9 cellular contexts compared by ENCODE assay signal in the genomic region with DNA sequence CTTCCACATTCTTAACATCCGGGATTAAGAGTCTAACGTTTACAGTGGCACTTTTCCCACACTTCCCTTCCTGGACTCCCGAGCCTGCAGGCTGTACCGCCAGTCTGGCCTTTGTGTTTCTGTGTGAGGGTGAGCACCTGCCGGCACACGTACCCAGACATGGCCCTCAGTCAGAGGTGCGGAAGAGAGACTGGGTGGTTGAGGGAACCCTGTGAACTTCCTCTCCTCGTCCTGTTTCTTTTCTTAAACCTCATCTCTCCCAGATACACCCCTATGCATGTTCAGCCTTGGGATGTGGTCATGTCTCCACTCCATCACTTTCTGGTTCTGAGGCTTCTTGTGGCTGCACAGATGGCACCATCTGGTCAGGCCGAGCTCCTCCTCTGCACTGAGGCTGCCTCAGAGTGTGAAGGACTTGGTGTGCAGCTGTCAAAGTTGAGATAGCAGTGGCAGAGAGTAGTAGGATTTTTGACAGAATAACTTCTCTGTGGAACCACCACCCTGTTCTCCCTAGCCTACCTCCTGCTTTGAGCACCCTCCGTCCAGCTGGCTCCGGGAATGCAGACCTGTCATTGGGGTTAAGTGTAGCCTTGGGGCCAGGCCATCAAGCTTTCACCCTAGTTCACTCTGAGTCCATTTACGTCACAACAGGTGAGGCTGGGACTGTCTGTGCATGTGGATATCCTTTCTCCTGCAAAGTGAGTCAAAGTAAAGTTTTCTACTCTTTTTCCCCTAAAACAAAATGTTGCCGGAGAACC. TPM values are rescaled to one million over a fixed set of nuclear protein-coding genes. Genes with fewer than 3 reads are reported as not detected.
DNase-seq lines count a peak whose midpoint lies in the region; ATAC-seq and TF ChIP-seq lines count a peak whose summit lies in the region.
"Had no signal": no experiment of that assay in that cellular context is flagged by ENCODE, and none has a peak within 500 bp of the region (broad histone marks: within the 10 kb centered on the region; RNA-seq: fewer than 3 reads in every experiment).

No MANE protein-coding gene starts in this region.

- DNase-seq in breast epithelium (ENCODE audit: low spot score in 2 of 2) (no peak), mammary epithelial cell (no peak), astrocyte of the hippocampus (ENCODE audit: low read depth, low spot score) (peak; percentile 28), upper lobe of left lung (no peak), epidermal melanocyte (ENCODE audit: insufficient read length, low spot score) (no peak), EL (no peak), HUDEP-2 (lab: John Stamatoyannopoulos, UW; ENCODE audit: unreplicated experiment in 76 of 76) (no peak)

- no peaks in the 10 kb centered on the region for H3K9me3 ChIP-seq in breast epithelium
- H3K9me3 ChIP-seq in mammary epithelial cell (replicated peaks; ENCODE audit: insufficient read depth, low read length), result no peaks in the 10 kb centered on the region
- H3K9me3 ChIP-seq in upper lobe of left lung, result no peaks in the 10 kb centered on the region

- TF ChIP-seq CTCF in breast epithelium (IDR thresholded peaks at IDR 0.05) (no peak), mammary epithelial cell (conservative IDR thresholded peaks at IDR 0.05 in 1 of 2, IDR thresholded peaks at IDR 0.05 in 1 of 2; ENCODE audit: extremely low read depth in 1 of 2, insufficient read depth in 1 of 2, low read depth in 1 of 2, low read length in 2 of 2) (no peak), upper lobe of left lung (IDR thresholded peaks at IDR 0.05) (no peak)

- no TSS peak for BruUV-seq in mammary epithelial cell (replicated peaks; lab: Mats Ljungman, UMichigan)

- TF ChIP-seq EP300 in upper lobe of left lung (IDR thresholded peaks at IDR 0.05), result no peak

- intact Hi-C loops in breast epithelium (cut with DNase I; ENCODE audit: low total_unique reads), result loop anchor here (5.0 kb wide), 1 partner anchor 834 kb away; no protein-coding TSS in a partner anchor
- intact Hi-C loops in mammary epithelial cell (cut with micrococcal nuclease), result no loop called here

- H3K4me2 ChIP-seq in mammary epithelial cell (ENCODE audit: insufficient read depth, low read depth, low read length), result no peak overlapping the region

- CTCF ChIA-PET in mammary epithelial cell (lab: Charles Lee; ENCODE audit: low non-redundant PET), result no interaction called here

- TF ChIP-seq POLR2A in breast epithelium (IDR thresholded peaks at IDR 0.05) (no peak), upper lobe of left lung (IDR thresholded peaks at IDR 0.05) (no peak)

- H3K4me3 ChIP-seq in breast epithelium (no peak overlapping the region), mammary epithelial cell (replicated peaks in 1 of 3; ENCODE audit: insufficient read depth in 1 of 3, low read depth in 2 of 3, low read length in 3 of 3) (no peak overlapping the region), upper lobe of left lung (no peak overlapping the region)

- H3K9ac ChIP-seq in mammary epithelial cell (ENCODE audit: insufficient read depth, low read length), result no peak overlapping the region

- dilution Hi-C loops in mammary epithelial cell (cut with HindIII; ENCODE audit: low sequenced_read_pairs), result loop anchor here (5.0 to 25.0 kb wide), 3 partner anchors 36 to 519 kb away; partner anchors contain the start of gene ANGEL2

- no peaks in the 10 kb centered on the region for H3K4me1 ChIP-seq in breast epithelium
- no peaks in the 10 kb centered on the region for H3K4me1 ChIP-seq in mammary epithelial cell (ENCODE audit: insufficient read depth, low read length)
- H3K4me1 ChIP-seq in upper lobe of left lung, result peaks cover 15 to 22% (median 17%) of the 10 kb centered on the region in 4 donors

- H2AFZ ChIP-seq in mammary epithelial cell (ENCODE audit: low read depth, low read length), result no peak overlapping the region

- no peaks in the 10 kb centered on the region for H3K36me3 ChIP-seq in breast epithelium
- no peaks in the 10 kb centered on the region for H3K36me3 ChIP-seq in mammary epithelial cell (ENCODE audit: insufficient read depth, low read length)
- H3K36me3 ChIP-seq in upper lobe of left lung, result no peaks in the 10 kb centered on the region

- H3K79me2 ChIP-seq in mammary epithelial cell (ENCODE audit: insufficient read depth, low read length), result no peaks in the 10 kb centered on the region

- ATAC-seq in HG03139 (IDR thresholded peaks at IDR 0.05; ENCODE audit: unreplicated experiment) (peak; percentile 55), upper lobe of left lung (ENCODE audit: low FRiP score in 2 of 2) (peak in 1 of 2 donors; percentile 3)

- no peaks in the 10 kb centered on the region for H4K20me1 ChIP-seq in mammary epithelial cell (ENCODE audit: insufficient read depth, low read length)

- in situ Hi-C loops in mammary epithelial cell (cut with MboI; ENCODE audit: low sequenced_read_pairs in 2 of 2), result loop anchor here (25.0 kb wide), 4 partner anchors 169 to 519 kb away; no protein-coding TSS in a partner anchor

- H3K27me3 ChIP-seq in breast epithelium (no peaks in the 10 kb centered on the region), mammary epithelial cell (ENCODE audit: insufficient read depth, low read length) (no peaks in the 10 kb centered on the region), upper lobe of left lung (no peaks in the 10 kb centered on the region)

- H3K27ac ChIP-seq in breast epithelium (peak overlapping the region; percentile 50 to 56), mammary epithelial cell (ENCODE audit: insufficient read depth, low read depth, low read length) (no peak overlapping the region), upper lobe of left lung (peak overlapping the region in 3 of 4 donors; percentile 37 to 70 (median 63))

- 55% methylated on average over 11 of the region's 13 CpGs for WGBS in mammary epithelial cell (ENCODE audit: low coverage, missing lambda C conversion rate)
- WGBS in upper lobe of left lung, 2 donors, result 52 to 54% methylated on average over 13 of the region's 13 CpGs

RNA-seq across cellular contexts. Expression of gene VASH2, which starts 31.4 kb away (rescaled TPM):
- total RNA-seq in breast epithelium (1 to 10 TPM; 2.3 to 4.0 (median 2.9) TPM), mammary epithelial cell (under 1 TPM in 1 of 2 donors, not detected in 1; 0.68 TPM), upper lobe of left lung (1 to 10 TPM in 4 of 6 donors, under 1 TPM in 2; 0.30 to 3.1 (median 1.4) TPM)
- polyA plus RNA-seq in mammary epithelial cell, result 0.17 TPM
- polyA minus RNA-seq in mammary epithelial cell, result not detected
- total RNA-seq: B cell had no signal

RNA-seq across cellular contexts. Expression of gene ANGEL2, which starts 33.9 kb away (rescaled TPM):
- total RNA-seq in breast epithelium, result 10 to 100 TPM; 60.5 to 84.0 (median 72.4) TPM
- 10 to 100 TPM; 28.5 to 38.3 TPM for total RNA-seq in mammary epithelial cell
- 13.0 TPM for polyA plus RNA-seq in mammary epithelial cell
- 22.2 TPM for polyA minus RNA-seq in mammary epithelial cell
- 10 to 100 TPM; 29.4 to 68.7 (median 35.6) TPM for total RNA-seq in upper lobe of left lung
